8 cellular contexts compared by ENCODE assay signal in the genomic region with DNA sequence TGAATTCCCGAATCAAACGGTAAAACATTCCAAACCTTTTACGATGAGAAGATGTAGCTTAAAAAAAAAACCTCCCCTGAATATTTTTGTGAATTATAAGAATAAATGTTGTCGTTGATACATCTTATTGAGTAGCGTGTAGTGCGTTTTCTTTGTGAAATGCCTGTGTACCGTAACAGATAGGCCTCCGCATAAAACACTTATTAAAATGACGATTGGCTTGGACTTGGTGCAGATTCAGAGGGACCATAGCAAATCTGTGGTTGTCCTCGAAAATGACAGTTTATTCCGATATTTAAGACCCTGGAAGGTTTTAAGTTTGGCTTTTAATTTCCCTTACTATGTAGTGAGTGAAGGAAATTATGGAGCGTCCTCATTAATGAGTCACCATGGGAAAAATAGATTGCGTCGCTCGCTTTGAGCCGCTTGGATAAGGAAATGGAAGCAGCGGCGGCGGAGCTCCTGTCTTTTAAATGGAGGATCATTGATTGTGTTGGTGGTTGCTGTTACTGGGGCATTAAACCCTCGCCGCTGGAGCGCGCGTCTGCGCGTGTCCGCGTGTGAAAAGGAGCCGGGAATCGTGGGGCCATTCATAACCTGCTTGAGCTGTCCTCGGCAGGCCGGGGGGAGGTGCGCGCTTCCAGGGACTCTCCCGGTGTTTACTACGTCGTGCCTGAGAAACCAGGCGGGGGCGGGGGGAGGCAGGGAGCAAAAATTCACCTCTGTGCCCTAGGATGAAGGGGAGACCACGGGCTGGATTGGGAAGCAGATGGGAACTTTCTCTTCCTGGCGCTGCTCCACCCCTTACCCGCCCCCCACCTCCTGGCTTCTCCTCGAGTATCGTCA. TPM values are rescaled to one million over a fixed set of nuclear protein-coding genes. Genes with fewer than 3 reads are reported as not detected.
DNase-seq lines count a peak whose midpoint lies in the region; ATAC-seq and TF ChIP-seq lines count a peak whose summit lies in the region.

No MANE protein-coding gene starts in this region.

- no peak for TF ChIP-seq CTCF in CD8-positive, alpha-beta T cell (IDR thresholded peaks at IDR 0.05)
- TF ChIP-seq CTCF in OCI-LY1 (IDR thresholded peaks at IDR 0.05; ENCODE audit: low read length), result no peak

- H2AFZ ChIP-seq in OCI-LY1 (ENCODE audit: low read length), result no peak overlapping the region

- peak overlapping the region; percentile 78 for H3K4me2 ChIP-seq in OCI-LY1 (ENCODE audit: low read length)

- peak; percentile 29 to 78 (median 67) for DNase-seq in CD8-positive, alpha-beta T cell
- DNase-seq in activated T-cell treated with anti-CD3 and anti-CD28 coated beads, Interleukin-2, amount 50 U/mL, for 24 hours, result peak; percentile 77
- DNase-seq in stimulated activated effector memory CD8-positive, alpha-beta T cell treated with anti-CD3 and anti-CD28 coated beads, Interleukin-12 subunit alpha, Interleukin-12 subunit beta, amount 100 ng/mL, for 72 hours (ENCODE audit: low spot score in 2 of 2), result peak; percentile 25 to 70

- peaks cover 24% of the 10 kb centered on the region for H3K4me1 ChIP-seq in CD8-positive, alpha-beta T cell (ENCODE audit: insufficient read depth, low read length)
- H3K4me1 ChIP-seq in OCI-LY1 (ENCODE audit: insufficient read depth, low read length, severe bottlenecking) (peaks cover 57% of the 10 kb centered on the region), esophagus (ENCODE audit: control insufficient read depth in 2 of 2, insufficient read depth in 2 of 2, low read length in 1 of 2) (no peaks in the 10 kb centered on the region), muscle layer of colon (ENCODE audit: insufficient read depth, low read length) (peaks cover 29% of the 10 kb centered on the region)

- intact Hi-C loops in CD8-positive, alpha-beta T cell (cut with DNase I, micrococcal nuclease), result loop anchor here (2.0 to 10.0 kb wide), 8 partner anchors 33 to 518 kb away; partner anchors contain the start of genes CPLANE2 (in 1 of the 2), FBXO42 (in 1 of the 2) and SZRD1 (in 1 of the 2)

- no peaks in the 10 kb centered on the region for H3K9me3 Mint-ChIP-seq in CD8-positive, alpha-beta T cell
- H3K9me3 Mint-ChIP-seq in IgD-negative memory B cell, result no peaks in the 10 kb centered on the region
- H3K9me3 Mint-ChIP-seq in activated T-cell treated with anti-CD3 and anti-CD28 coated beads, Interleukin-2, amount 50 U/mL, for 24 hours, result no peaks in the 10 kb centered on the region
- no peaks in the 10 kb centered on the region for H3K9me3 Mint-ChIP-seq in stimulated activated effector memory CD8-positive, alpha-beta T cell treated with anti-CD3 and anti-CD28 coated beads, Interleukin-12 subunit alpha, Interleukin-12 subunit beta, amount 100 ng/mL, for 72 hours

- H3K9me2 ChIP-seq in OCI-LY1 (ENCODE audit: low read depth, low read length), result no peaks in the 10 kb centered on the region

- H3K79me2 ChIP-seq in OCI-LY1 (ENCODE audit: insufficient read depth, low read length), result peaks cover 59% of the 10 kb centered on the region

- H3K9ac ChIP-seq in OCI-LY1 (ENCODE audit: low read length) (peak overlapping the region; percentile 87), muscle layer of colon (ENCODE audit: low read length) (peak overlapping the region; percentile 93)

- ATAC-seq in CD8-positive, alpha-beta T cell, result no peak
- ATAC-seq in stimulated activated effector memory CD8-positive, alpha-beta T cell treated with anti-CD3 and anti-CD28 coated beads, Interleukin-12 subunit alpha, Interleukin-12 subunit beta, amount 100 ng/mL, for 72 hours, result peak; percentile 35
- no peak for ATAC-seq in HG03025 (IDR thresholded peaks at IDR 0.05; ENCODE audit: low FRiP score, unreplicated experiment)

- no peaks in the 10 kb centered on the region for H3K27me3 Mint-ChIP-seq in CD8-positive, alpha-beta T cell (ENCODE audit: low read depth)
- H3K27me3 Mint-ChIP-seq in IgD-negative memory B cell, result no peaks in the 10 kb centered on the region
- no peaks in the 10 kb centered on the region for H3K27me3 Mint-ChIP-seq in activated T-cell treated with anti-CD3 and anti-CD28 coated beads, Interleukin-2, amount 50 U/mL, for 24 hours

- H3K9me3 ChIP-seq in CD8-positive, alpha-beta T cell (ENCODE audit: low read length), result no peaks in the 10 kb centered on the region
- no peaks in the 10 kb centered on the region for H3K9me3 ChIP-seq in OCI-LY1 (ENCODE audit: low read length)
- no peaks in the 10 kb centered on the region for H3K9me3 ChIP-seq in esophagus (ENCODE audit: control insufficient read depth in 2 of 2, insufficient read depth in 1 of 2, low read depth in 1 of 2, low read length in 1 of 2)
- no peaks in the 10 kb centered on the region for H3K9me3 ChIP-seq in muscle layer of colon (ENCODE audit: low read length)

- peaks cover 2% of the 10 kb centered on the region; the same call in 1 of the 2 replicates for H3F3A ChIP-seq in OCI-LY1 (ENCODE audit: insufficient read depth, low read length)

- peak overlapping the region; percentile 91 for H3K27ac ChIP-seq in CD8-positive, alpha-beta T cell (ENCODE audit: low read depth, low read length)
- peak overlapping the region; percentile 75 for H3K27ac ChIP-seq in OCI-LY1 (ENCODE audit: low read depth, low read length, poor library complexity, severe bottlenecking)
- peak overlapping the region; percentile 98 to 99 for H3K27ac ChIP-seq in esophagus (ENCODE audit: low read depth in 2 of 2, low read length in 1 of 2)
- H3K27ac ChIP-seq in muscle layer of colon (ENCODE audit: low read depth, low read length), result peak overlapping the region; percentile 77

- 0 to 1% methylated on average over 44 of the region's 44 CpGs for WGBS in esophagus, 2 donors

- H3K36me3 ChIP-seq in CD8-positive, alpha-beta T cell (ENCODE audit: insufficient read depth, low read length), result no peaks in the 10 kb centered on the region
- H3K36me3 ChIP-seq in OCI-LY1 (ENCODE audit: insufficient read depth, low read length) (peaks cover 5% of the 10 kb centered on the region; the same call in 1 of the 2 replicates), esophagus (ENCODE audit: control insufficient read depth in 2 of 2, insufficient read depth in 2 of 2, low read length in 1 of 2) (no peaks in the 10 kb centered on the region), muscle layer of colon (ENCODE audit: insufficient read depth, low read length) (no peaks in the 10 kb centered on the region)

- peaks cover 15% of the 10 kb centered on the region for H3K36me3 Mint-ChIP-seq in CD8-positive, alpha-beta T cell
- no peaks in the 10 kb centered on the region for H3K36me3 Mint-ChIP-seq in IgD-negative memory B cell
- H3K36me3 Mint-ChIP-seq in activated T-cell treated with anti-CD3 and anti-CD28 coated beads, Interleukin-2, amount 50 U/mL, for 24 hours (ENCODE audit: low read depth), result peaks cover 29% of the 10 kb centered on the region
- H3K36me3 Mint-ChIP-seq in stimulated activated effector memory CD8-positive, alpha-beta T cell treated with anti-CD3 and anti-CD28 coated beads, Interleukin-12 subunit alpha, Interleukin-12 subunit beta, amount 100 ng/mL, for 72 hours, result peaks cover 35% of the 10 kb centered on the region

- peaks cover 44% of the 10 kb centered on the region for H3K4me1 Mint-ChIP-seq in CD8-positive, alpha-beta T cell (ENCODE audit: low read depth)
- peaks cover 38 to 45% (median 40%) of the 10 kb centered on the region in 3 donors for H3K4me1 Mint-ChIP-seq in IgD-negative memory B cell
- peaks cover 51% of the 10 kb centered on the region for H3K4me1 Mint-ChIP-seq in activated T-cell treated with anti-CD3 and anti-CD28 coated beads, Interleukin-2, amount 50 U/mL, for 24 hours (ENCODE audit: low read depth)
- peaks cover 38% of the 10 kb centered on the region for H3K4me1 Mint-ChIP-seq in stimulated activated effector memory CD8-positive, alpha-beta T cell treated with anti-CD3 and anti-CD28 coated beads, Interleukin-12 subunit alpha, Interleukin-12 subunit beta, amount 100 ng/mL, for 72 hours

- peak overlapping the region; percentile 99 for H3K4me3 ChIP-seq in CD8-positive, alpha-beta T cell (ENCODE audit: low read depth, low read length)
- peak overlapping the region; percentile 90 for H3K4me3 ChIP-seq in OCI-LY1 (ENCODE audit: low read depth, low read length, poor library complexity, severe bottlenecking)
- H3K4me3 ChIP-seq in esophagus (ENCODE audit: low read depth in 1 of 2, low read length in 2 of 2), result peak overlapping the region; percentile 73 to 80
- peak overlapping the region; percentile 45 to 96 for H3K4me3 ChIP-seq in muscle layer of colon (ENCODE audit: low read depth in 1 of 2, low read length in 2 of 2)

- peak overlapping the region; percentile 98 for H3K4me3 Mint-ChIP-seq in CD8-positive, alpha-beta T cell
- H3K4me3 Mint-ChIP-seq in IgD-negative memory B cell, result peak overlapping the region; percentile 98 to 100 (median 99)
- peak overlapping the region; percentile 97 for H3K4me3 Mint-ChIP-seq in activated T-cell treated with anti-CD3 and anti-CD28 coated beads, Interleukin-2, amount 50 U/mL, for 24 hours
- H3K4me3 Mint-ChIP-seq in stimulated activated effector memory CD8-positive, alpha-beta T cell treated with anti-CD3 and anti-CD28 coated beads, Interleukin-12 subunit alpha, Interleukin-12 subunit beta, amount 100 ng/mL, for 72 hours, result peak overlapping the region; percentile 96

- POLR2A ChIA-PET in CD8-positive, alpha-beta T cell (lab: Charles Lee), result interaction anchor here (0.6 to 8.7 kb wide), 6 partner anchors 14 to 127 kb away, joined by 3 to 235 read pairs (median 8); partner anchors contain the start of gene ZBTB17

- no peaks in the 10 kb centered on the region for H4K20me1 ChIP-seq in OCI-LY1 (ENCODE audit: insufficient read depth, low read length)

- peak overlapping the region; percentile 97 for H3K27ac Mint-ChIP-seq in CD8-positive, alpha-beta T cell
- peak overlapping the region; percentile 96 to 98 (median 98) for H3K27ac Mint-ChIP-seq in IgD-negative memory B cell
- peak overlapping the region; percentile 95 for H3K27ac Mint-ChIP-seq in activated T-cell treated with anti-CD3 and anti-CD28 coated beads, Interleukin-2, amount 50 U/mL, for 24 hours
- H3K27ac Mint-ChIP-seq in stimulated activated effector memory CD8-positive, alpha-beta T cell treated with anti-CD3 and anti-CD28 coated beads, Interleukin-12 subunit alpha, Interleukin-12 subunit beta, amount 100 ng/mL, for 72 hours, result peak overlapping the region; percentile 97

- CTCF ChIA-PET in CD8-positive, alpha-beta T cell (lab: Charles Lee), result interaction anchor here (1.0 to 2.5 kb wide), 3 partner anchors 15 to 34 kb away, joined by 3 to 9 read pairs (median 9); no protein-coding TSS in a partner anchor

- H3K27me3 ChIP-seq in CD8-positive, alpha-beta T cell (ENCODE audit: insufficient read depth, low read length), result no peaks in the 10 kb centered on the region
- no peaks in the 10 kb centered on the region for H3K27me3 ChIP-seq in OCI-LY1 (ENCODE audit: insufficient read depth, low read length)
- H3K27me3 ChIP-seq in esophagus (ENCODE audit: control insufficient read depth in 1 of 2, insufficient read depth in 2 of 2, low read length in 2 of 2), result no peaks in the 10 kb centered on the region
- no peaks in the 10 kb centered on the region for H3K27me3 ChIP-seq in muscle layer of colon (ENCODE audit: control insufficient read depth in 1 of 2, insufficient read depth in 2 of 2, low read length in 2 of 2)

RNA-seq across cellular contexts. Expression of gene SPEN, which starts 1.6 kb away (rescaled TPM):
- total RNA-seq in CD8-positive, alpha-beta T cell, result 10 to 100 TPM; 85.9 to 87.3 TPM
- 43.2 TPM for polyA plus RNA-seq in IgD-negative memory B cell
- 10 to 100 TPM; 14.4 to 15.3 TPM for polyA plus RNA-seq in esophagus

RNA-seq across cellular contexts. Expression of gene UQCRHL, which starts 41.7 kb away (rescaled TPM):
- total RNA-seq in CD8-positive, alpha-beta T cell, result under 1 TPM; 0.53 to 0.81 TPM
- 1.3 TPM for polyA plus RNA-seq in IgD-negative memory B cell
- 1 to 10 TPM; 1.9 to 2.0 TPM for polyA plus RNA-seq in esophagus
